Comparison of ENCODE assay signal across 14 cellular contexts in genomic region chr16:9124908-9125584, GRCh38.
DNase-seq lines count a peak whose midpoint lies in the region; TF ChIP-seq lines count a peak whose summit lies in the region.
"Had no signal": no experiment of that assay in that cellular context is flagged by ENCODE, and none has a peak within 500 bp of the region (broad histone marks: within the 10 kb centered on the region; RNA-seq: fewer than 3 reads in every experiment).

No MANE protein-coding gene starts in this region.

- peaks cover 2% of the 10 kb centered on the region for H4K20me1 ChIP-seq in Loucy (ENCODE audit: insufficient read depth, low read length, poor library complexity, severe bottlenecking)

- no peaks in the 10 kb centered on the region for H3K9me3 Mint-ChIP-seq in T-helper 2 cell treated with Interferon-gamma antibody and Interleukin-4, amounts not matched to agents 5 μg/mL and 100 μg/mL, for 36 hours

- H3K36me3 Mint-ChIP-seq in T-helper 2 cell treated with Interferon-gamma antibody and Interleukin-4, amounts not matched to agents 5 μg/mL and 100 μg/mL, for 36 hours (ENCODE audit: low read depth), result peaks cover 20% of the 10 kb centered on the region

- 0 out of 2 replicates have a peak, but pooled peaks cover under 1% of the 10 kb centered on the region for H3K79me2 ChIP-seq in Loucy (ENCODE audit: insufficient read depth, low read length)

- H3K4me2 ChIP-seq in Loucy (ENCODE audit: low read depth, low read length, poor library complexity, severe bottlenecking), result no peak overlapping the region

- H3K9me2 ChIP-seq in Loucy (replicated peaks; ENCODE audit: low read depth, low read length), result no peaks in the 10 kb centered on the region

- in situ Hi-C loops in astrocyte of the cerebellum (cut with HindIII; ENCODE audit: low sequenced_read_pairs), result loop anchor here (25.0 kb wide), 1 partner anchor 188 kb away; no protein-coding TSS in a partner anchor

- H3K36me3 ChIP-seq in Loucy (ENCODE audit: insufficient read depth, low read length) (no peaks in the 10 kb centered on the region), neutrophil (peaks cover 56% of the 10 kb centered on the region)
- H3K36me3 ChIP-seq: breast epithelium had no signal

- H3K4me1 Mint-ChIP-seq in T-helper 2 cell treated with Interferon-gamma antibody and Interleukin-4, amounts not matched to agents 5 μg/mL and 100 μg/mL, for 36 hours (ENCODE audit: low read depth), result peaks cover 30% of the 10 kb centered on the region

- H3K27me3 ChIP-seq in Loucy (ENCODE audit: insufficient read depth, low read length, poor library complexity, severe bottlenecking) (no peaks in the 10 kb centered on the region), neutrophil (no peaks in the 10 kb centered on the region)
- H3K27me3 ChIP-seq: breast epithelium, esophagus squamous epithelium, suprapubic skin had no signal

- TF ChIP-seq CTCF in Loucy (conservative IDR thresholded peaks at IDR 0.05; ENCODE audit: low read length) (peak; percentile 31; the same call in 1 of the 2 replicates), astrocyte of the cerebellum (IDR thresholded peaks at IDR 0.05; ENCODE audit: low read depth, low read length, missing control alignments) (peak; percentile 1), neutrophil (IDR thresholded peaks at IDR 0.05) (no peak)

- H3K4me3 Mint-ChIP-seq in T-helper 2 cell treated with Interferon-gamma antibody and Interleukin-4, amounts not matched to agents 5 μg/mL and 100 μg/mL, for 36 hours, result no peak overlapping the region

- no peak for DNase-seq in T-helper 2 cell treated with Interferon-gamma antibody and Interleukin-4, amounts not matched to agents 5 μg/mL and 100 μg/mL, for 36 hours (ENCODE audit: low spot score)
- no peak for DNase-seq in T-helper 2 cell
- DNase-seq in astrocyte of the cerebellum (ENCODE audit: low read depth), result no peak
- DNase-seq in cerebellar cortex (ENCODE audit: low spot score), result no peak
- no peak for DNase-seq in medulla oblongata (ENCODE audit: extremely low spot score)
- no peak for DNase-seq in activated CD4-positive, CD25-positive, alpha-beta regulatory T cell (lab: John Stamatoyannopoulos, UW)
- DNase-seq: esophagus squamous epithelium, GDM1, NCI-H1417 treated with DMSO at 0.1 percent for 48 hours, NCI-H82 had no signal

- H3K4me1 ChIP-seq in Loucy (ENCODE audit: insufficient read depth, low read length, poor library complexity, severe bottlenecking) (peaks cover 11% of the 10 kb centered on the region), neutrophil (ENCODE audit: control insufficient read depth in 1 of 2, insufficient read depth in 1 of 2, low read depth in 1 of 2, low read length in 1 of 2) (peaks cover 24 to 26% of the 10 kb centered on the region in 2 experiments)

- H3K4me3 ChIP-seq in Loucy (ENCODE audit: low read length, poor library complexity, severe bottlenecking) (no peak overlapping the region), astrocyte of the cerebellum (ENCODE audit: low read depth, low read length) (no peak overlapping the region), neutrophil (ENCODE audit: low read depth in 1 of 2, low read length in 1 of 2) (no peak overlapping the region)
- H3K4me3 ChIP-seq: breast epithelium, esophagus squamous epithelium, suprapubic skin had no signal

- H3F3A ChIP-seq in Loucy (ENCODE audit: low read depth), result no peaks in the 10 kb centered on the region

- no peak overlapping the region for H2AFZ ChIP-seq in Loucy (ENCODE audit: low read length)

- H3K27me3 Mint-ChIP-seq in T-helper 2 cell treated with Interferon-gamma antibody and Interleukin-4, amounts not matched to agents 5 μg/mL and 100 μg/mL, for 36 hours (ENCODE audit: low read depth), result no peaks in the 10 kb centered on the region

- H3K27ac Mint-ChIP-seq in T-helper 2 cell treated with Interferon-gamma antibody and Interleukin-4, amounts not matched to agents 5 μg/mL and 100 μg/mL, for 36 hours, result peak overlapping the region; percentile 36

- peak overlapping the region; percentile 82 for H3K27ac ChIP-seq in neutrophil
- H3K27ac ChIP-seq: suprapubic skin had no signal

- H3K9ac ChIP-seq in Loucy (ENCODE audit: low read depth, low read length, poor library complexity, severe bottlenecking), result no peak overlapping the region

- H3K9me3 ChIP-seq in Loucy (ENCODE audit: insufficient read depth, low read depth, low read length), result no peaks in the 10 kb centered on the region
- no peaks in the 10 kb centered on the region for H3K9me3 ChIP-seq in neutrophil
- H3K9me3 ChIP-seq: breast epithelium, esophagus squamous epithelium, suprapubic skin had no signal
